ENCODE assay signal across 8 cellular contexts in genomic region chr3:170414202-170414663, GRCh38. TPM values are rescaled to one million over a fixed set of nuclear protein-coding genes. Genes with fewer than 3 reads are reported as not detected.
DNase-seq lines count a peak whose midpoint lies in the region; ATAC-seq and TF ChIP-seq lines count a peak whose summit lies in the region.

No MANE protein-coding gene starts in this region.

- no peaks in the 10 kb centered on the region for H3K36me3 ChIP-seq in SJCRH30
- no peaks in the 10 kb centered on the region for H3K36me3 ChIP-seq in breast epithelium

- peaks cover 6% of the 10 kb centered on the region for H3K4me1 Mint-ChIP-seq in stimulated activated effector memory CD8-positive, alpha-beta T cell treated with anti-CD3 and anti-CD28 coated beads, Interleukin-12 subunit alpha, Interleukin-12 subunit beta, amount 100 ng/mL, for 72 hours

- ATAC-seq in GM19438 (IDR thresholded peaks at IDR 0.05; ENCODE audit: low read depth, unreplicated experiment) (peak; percentile 61), HG03108 (IDR thresholded peaks at IDR 0.05; ENCODE audit: unreplicated experiment) (no peak)
- ATAC-seq in stimulated activated effector memory CD8-positive, alpha-beta T cell treated with anti-CD3 and anti-CD28 coated beads, Interleukin-12 subunit alpha, Interleukin-12 subunit beta, amount 100 ng/mL, for 72 hours, result peak; percentile 62

- H3K4me3 ChIP-seq in SJCRH30 (no peak overlapping the region), breast epithelium (no peak overlapping the region)

- intact Hi-C loops in breast epithelium (cut with DNase I; ENCODE audit: low total_unique reads), result loop anchor here (5.0 kb wide), 1 partner anchor 102 kb away; no protein-coding TSS in a partner anchor

- DNase-seq in D341Med (ENCODE audit: low spot score), result peak; percentile 70
- peak; percentile 44 for DNase-seq in MV-4-11 (lab: John Stamatoyannopoulos, UW)
- DNase-seq in SJCRH30, result peak; percentile 49 to 81
- peak in 1 of 2 donors; percentile 32 for DNase-seq in breast epithelium (ENCODE audit: low spot score in 2 of 2)
- peak; percentile 62 for DNase-seq in kidney glomerular epithelial cell (lab: John Stamatoyannopoulos, UW)
- no peak for DNase-seq in stimulated activated effector memory CD8-positive, alpha-beta T cell treated with anti-CD3 and anti-CD28 coated beads, Interleukin-12 subunit alpha, Interleukin-12 subunit beta, amount 100 ng/mL, for 72 hours (ENCODE audit: low spot score in 2 of 2)

- no peaks in the 10 kb centered on the region for H3K4me1 ChIP-seq in SJCRH30
- peaks cover 0 to 4% of the 10 kb centered on the region in 2 donors for H3K4me1 ChIP-seq in breast epithelium

- no peak overlapping the region for H3K4me3 Mint-ChIP-seq in stimulated activated effector memory CD8-positive, alpha-beta T cell treated with anti-CD3 and anti-CD28 coated beads, Interleukin-12 subunit alpha, Interleukin-12 subunit beta, amount 100 ng/mL, for 72 hours

- peak; percentile 76 to 91 (median 89) for TF ChIP-seq CTCF in breast epithelium (IDR thresholded peaks at IDR 0.05)

- no peak for TF ChIP-seq POLR2A in breast epithelium (IDR thresholded peaks at IDR 0.05)

- H3K9me3 Mint-ChIP-seq in stimulated activated effector memory CD8-positive, alpha-beta T cell treated with anti-CD3 and anti-CD28 coated beads, Interleukin-12 subunit alpha, Interleukin-12 subunit beta, amount 100 ng/mL, for 72 hours, result no peaks in the 10 kb centered on the region

- no peaks in the 10 kb centered on the region for H3K27me3 ChIP-seq in SJCRH30
- no peaks in the 10 kb centered on the region for H3K27me3 ChIP-seq in breast epithelium

- peaks cover 6% of the 10 kb centered on the region for H3K36me3 Mint-ChIP-seq in stimulated activated effector memory CD8-positive, alpha-beta T cell treated with anti-CD3 and anti-CD28 coated beads, Interleukin-12 subunit alpha, Interleukin-12 subunit beta, amount 100 ng/mL, for 72 hours

- no peak overlapping the region for H3K27ac Mint-ChIP-seq in stimulated activated effector memory CD8-positive, alpha-beta T cell treated with anti-CD3 and anti-CD28 coated beads, Interleukin-12 subunit alpha, Interleukin-12 subunit beta, amount 100 ng/mL, for 72 hours

- H3K9me3 ChIP-seq in SJCRH30 (replicated peaks) (no peaks in the 10 kb centered on the region), breast epithelium (no peaks in the 10 kb centered on the region)

- no peak overlapping the region for H3K27ac ChIP-seq in SJCRH30
- no peak overlapping the region for H3K27ac ChIP-seq in breast epithelium

RNA-seq across cellular contexts. Expression of gene CLDN11, which starts 4.4 kb away (rescaled TPM):
- 0.30 and 0.33 TPM in 2 replicates for total RNA-seq in SJCRH30 (2014; rRNA removed; shearing (Covaris generic))
- total RNA-seq in breast epithelium, result 10 to 100 TPM in 2 of 3 donors, 1 to 10 TPM in 1; 8.2 to 48.4 (median 28.8) TPM

RNA-seq across cellular contexts. Expression of gene SKIL, which starts 56.7 kb away (rescaled TPM):
- 82.5 and 96.4 TPM in 2 replicates for total RNA-seq in SJCRH30 (2014; rRNA removed; shearing (Covaris generic))
- 10 to 100 TPM; 37.0 to 64.5 (median 53.1) TPM for total RNA-seq in breast epithelium

Comparison
In these comparisons a context has a peak if more than half of its experiments do, and no peak if none do; other contexts are left out.
1. DNase-seq: peak in D341Med (single experiment), MV-4-11 (single experiment), SJCRH30 (2 of 2) and kidney glomerular epithelial cell (single experiment); none in stimulated activated effector memory CD8-positive, alpha-beta T cell treated with anti-CD3 and anti-CD28 coated beads, Interleukin-12 subunit alpha, Interleukin-12 subunit beta, amount 100 ng/mL, for 72 hours (0 of 2).